In the genomic region with DNA sequence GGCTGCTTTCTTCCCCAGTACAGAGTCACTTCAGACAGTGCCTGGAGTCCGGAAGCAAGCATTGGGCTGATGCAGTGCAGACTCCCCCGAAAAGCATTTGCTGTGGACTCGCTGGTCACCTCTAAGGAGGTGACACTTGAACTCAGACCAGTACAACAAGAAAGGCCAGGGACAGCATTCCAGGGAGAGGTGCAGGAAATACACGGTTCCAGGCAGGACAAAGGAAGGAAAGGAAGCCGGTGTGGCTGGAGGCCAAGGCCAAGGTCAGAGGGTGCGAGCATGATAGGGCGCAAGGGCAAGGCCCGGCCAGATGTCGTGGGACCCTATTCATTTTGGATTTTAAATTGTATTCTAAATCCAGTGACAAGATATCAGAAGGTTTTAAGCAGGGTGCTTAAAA, we compare ENCODE assay signal across 18 cellular contexts.
"Had no signal": no experiment of that assay in that cellular context is flagged by ENCODE, and none has a peak within 500 bp of the region (broad histone marks: within the 10 kb centered on the region; RNA-seq: fewer than 3 reads in every experiment).

No MANE protein-coding gene starts in this region.

- H3K27ac ChIP-seq: epithelial cell of prostate, lower lobe of right lung, neutrophil, tibial artery, upper lobe of right lung, vagina had no signal

- H3K4me3 ChIP-seq: esophagus squamous epithelium, lower lobe of right lung, upper lobe of right lung, vagina had no signal

- H3K36me3 ChIP-seq: esophagus squamous epithelium, lower lobe of right lung, neutrophil, tibial artery, upper lobe of right lung, vagina had no signal

- H3K36me3 Mint-ChIP-seq: stimulated activated memory B cell treated with anti-CD40 and anti-IgM and Interleukin-4, amounts not matched to agents 10 μg/mL and 1 μg/mL and 100 μg/mL, for 72 hours had no signal

- H3K27ac Mint-ChIP-seq: dendritic cell treated with granulocyte-macrophage colony-stimulating factor and Interleukin-4, amounts not matched to agents 40 ng/mL and 50 ng/mL, for 4 days; effector memory CD8-positive, alpha-beta T cell; memory B cell; nephron; stimulated activated memory B cell treated with anti-CD40 and anti-IgM and Interleukin-4, amounts not matched to agents 10 μg/mL and 1 μg/mL and 100 μg/mL, for 72 hours; stimulated activated naive CD8-positive, alpha-beta T cell treated with anti-CD3 and anti-CD28 coated beads, Interleukin-15, Interleukin-2, amounts not matched to agents 100 ng/mL and 50 ng/mL, for 24 hours had no signal

- H3K9me3 ChIP-seq: esophagus squamous epithelium, lower lobe of right lung, neutrophil, tibial artery, upper lobe of right lung, vagina had no signal

- H3K4me1 Mint-ChIP-seq: memory B cell, nephron had no signal

- H3K4me3 Mint-ChIP-seq: dendritic cell treated with granulocyte-macrophage colony-stimulating factor and Interleukin-4, amounts not matched to agents 40 ng/mL and 50 ng/mL, for 4 days; effector memory CD8-positive, alpha-beta T cell; memory B cell; nephron; stimulated activated memory B cell treated with anti-CD40 and anti-IgM and Interleukin-4, amounts not matched to agents 10 μg/mL and 1 μg/mL and 100 μg/mL, for 72 hours; stimulated activated naive CD8-positive, alpha-beta T cell treated with anti-CD3 and anti-CD28 coated beads, Interleukin-15, Interleukin-2, amounts not matched to agents 100 ng/mL and 50 ng/mL, for 24 hours had no signal

- H3K27me3 ChIP-seq: esophagus squamous epithelium, tibial artery, upper lobe of right lung, vagina had no signal

- DNase-seq: cerebellar nuclear complex; effector memory CD8-positive, alpha-beta T cell; esophagus squamous epithelium; lower lobe of right lung; stimulated activated CD4-positive, alpha-beta T cell treated with anti-CD3 and anti-CD28 coated beads, Interleukin-4, amount 100 ng/mL, for 1 hour; stimulated activated CD8-positive, alpha-beta memory T cell treated with anti-CD3 and anti-CD28 coated beads, Interleukin-4, amount 100 ng/mL, for 48 hours; upper lobe of right lung had no signal

- H3K9me3 Mint-ChIP-seq: dendritic cell treated with granulocyte-macrophage colony-stimulating factor and Interleukin-4, amounts not matched to agents 40 ng/mL and 50 ng/mL, for 4 days; effector memory CD8-positive, alpha-beta T cell; memory B cell; nephron; stimulated activated memory B cell treated with anti-CD40 and anti-IgM and Interleukin-4, amounts not matched to agents 10 μg/mL and 1 μg/mL and 100 μg/mL, for 72 hours; stimulated activated naive CD8-positive, alpha-beta T cell treated with anti-CD3 and anti-CD28 coated beads, Interleukin-15, Interleukin-2, amounts not matched to agents 100 ng/mL and 50 ng/mL, for 24 hours had no signal

- FAIRE-seq: colon, islet of Langerhans had no signal

- H3K4me1 ChIP-seq: upper lobe of right lung, vagina had no signal
